Comparison of ENCODE assay signal across 1 cellular context in genomic region chr1:31633117-31633516, GRCh38.
TF ChIP-seq lines count a peak whose summit lies in the region.

No MANE protein-coding gene starts in this region.

TF ChIP-seq in GM12878, 131 proteins besides CTCF, POLR2A, EP300 and RAD21:
- TF ChIP-seq SMAD1 (IDR thresholded peaks at IDR 0.05; ENCODE audit: low read depth, partially characterized antibody), result no peak
- peak; percentile 26; the same call in 1 of the 2 replicates for TF ChIP-seq SMC3 (IDR thresholded peaks at IDR 0.05; ENCODE audit: borderline replicate concordance, low read length)
TF ChIP-seq in GM12878: peak in this region for 1.
